In genomic region chr18:62869327-62869726, GRCh38 we compare ENCODE assay signal across 9 cellular contexts.
DNase-seq lines count a peak whose midpoint lies in the region; ATAC-seq and TF ChIP-seq lines count a peak whose summit lies in the region.
"Had no signal": no experiment of that assay in that cellular context is flagged by ENCODE, and none has a peak within 500 bp of the region (broad histone marks: within the 10 kb centered on the region; RNA-seq: fewer than 3 reads in every experiment).

No MANE protein-coding gene starts in this region.

- H3K9me3 ChIP-seq in upper lobe of right lung: no peaks in the 10 kb centered on the region

- H3K27me3 ChIP-seq in upper lobe of right lung: no peaks in the 10 kb centered on the region

- peak; percentile 61 for ATAC-seq in GM18502 (IDR thresholded peaks at IDR 0.05; ENCODE audit: poor library complexity, unreplicated experiment)
- peak; percentile 40 for ATAC-seq in GM21381 (IDR thresholded peaks at IDR 0.05; ENCODE audit: unreplicated experiment)
- peak; percentile 54 for ATAC-seq in HG03378 (IDR thresholded peaks at IDR 0.05; ENCODE audit: unreplicated experiment)
- no peak for ATAC-seq in upper lobe of right lung

- H3K4me1 ChIP-seq in upper lobe of right lung: no peaks in the 10 kb centered on the region

- no peaks in the 10 kb centered on the region for H3K9me3 Mint-ChIP-seq in endothelial cell (ENCODE audit: unreplicated experiment)

- TF ChIP-seq CTCF in endothelial cell (IDR thresholded peaks at IDR 0.05; ENCODE audit: unreplicated experiment) (no peak), upper lobe of right lung (IDR thresholded peaks at IDR 0.05) (no peak)

- no peaks in the 10 kb centered on the region for H3K36me3 Mint-ChIP-seq in endothelial cell (ENCODE audit: low read depth, unreplicated experiment)

- DNase-seq in endothelial cell (ENCODE audit: low spot score): no peak
- DNase-seq in NCI-H748 (lab: John Stamatoyannopoulos, UW; ENCODE audit: unreplicated experiment): no peak
- DNase-seq in GM19240 (ENCODE audit: insufficient read length, low spot score): no peak
- DNase-seq in upper lobe of right lung: no peak
- DNase-seq in ecto neural progenitor cell (ENCODE audit: low spot score): no peak
- DNase-seq: DMS 273 treated with DMSO at 0.1 percent for 48 hours had no signal

- H3K4me3 ChIP-seq in upper lobe of right lung: no peak overlapping the region

- peaks cover 1% of the 10 kb centered on the region for H3K27me3 Mint-ChIP-seq in endothelial cell (ENCODE audit: unreplicated experiment)

- no peaks in the 10 kb centered on the region for H3K4me1 Mint-ChIP-seq in endothelial cell (ENCODE audit: unreplicated experiment)

- H3K36me3 ChIP-seq in upper lobe of right lung: no peaks in the 10 kb centered on the region

- no peak overlapping the region for H3K27ac ChIP-seq in upper lobe of right lung

- H3K4me3 Mint-ChIP-seq in endothelial cell (ENCODE audit: unreplicated experiment): no peak overlapping the region

- H3K27ac Mint-ChIP-seq in endothelial cell (ENCODE audit: unreplicated experiment): peak overlapping the region; percentile 37

- intact Hi-C loops in upper lobe of right lung (cut with DNase I): no loop called here
